ENCODE assay signal across 8 cellular contexts in the genomic region with DNA sequence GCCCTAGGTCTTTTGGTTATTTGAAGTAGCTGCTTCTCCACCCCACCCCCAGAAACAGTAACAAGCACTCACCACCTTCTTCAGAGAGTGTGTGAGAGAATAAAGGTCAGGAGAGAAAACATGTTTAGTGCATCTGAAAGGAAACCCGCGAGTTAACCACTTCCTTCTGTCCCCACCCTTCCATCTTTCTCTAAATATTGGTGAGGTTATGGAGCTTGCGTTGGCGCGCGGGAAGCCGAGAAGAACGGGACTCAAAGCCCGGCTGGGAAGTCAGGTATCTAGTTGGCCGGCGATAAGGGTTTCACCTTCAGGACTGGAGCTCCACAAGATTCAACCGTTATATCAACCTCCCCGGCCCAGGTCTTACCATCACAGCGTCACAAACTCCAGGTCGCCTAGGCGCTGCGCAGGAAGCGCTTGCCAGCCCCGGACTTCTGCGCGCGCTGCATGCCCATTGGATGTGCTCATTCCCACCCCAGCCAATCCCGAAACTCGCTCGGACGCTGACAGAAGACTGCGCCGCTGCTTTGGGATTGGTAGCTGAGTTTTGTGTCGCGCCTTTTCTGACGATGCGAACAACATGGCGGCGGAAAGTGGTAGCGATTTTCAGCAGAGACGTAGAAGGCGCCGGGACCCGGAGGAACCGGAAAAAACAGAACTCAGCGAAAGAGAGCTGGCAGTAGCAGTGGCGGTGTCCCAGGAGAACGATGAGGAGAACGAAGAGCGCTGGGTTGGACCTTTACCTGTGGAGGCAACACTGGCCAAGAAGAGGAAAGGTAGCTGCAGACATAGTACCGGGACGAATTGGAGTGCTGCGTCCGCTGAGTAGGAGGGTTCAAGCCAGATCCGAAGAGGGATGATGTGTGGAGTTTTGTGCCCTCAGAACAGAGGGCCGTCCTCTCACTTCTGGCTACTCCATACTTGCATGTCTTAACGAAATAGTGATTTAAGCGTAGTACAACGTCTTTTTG. TPM values are rescaled to one million over a fixed set of nuclear protein-coding genes. Genes with fewer than 3 reads are reported as not detected.
DNase-seq lines count a peak whose midpoint lies in the region; ATAC-seq and TF ChIP-seq lines count a peak whose summit lies in the region.

A gene with protein sequence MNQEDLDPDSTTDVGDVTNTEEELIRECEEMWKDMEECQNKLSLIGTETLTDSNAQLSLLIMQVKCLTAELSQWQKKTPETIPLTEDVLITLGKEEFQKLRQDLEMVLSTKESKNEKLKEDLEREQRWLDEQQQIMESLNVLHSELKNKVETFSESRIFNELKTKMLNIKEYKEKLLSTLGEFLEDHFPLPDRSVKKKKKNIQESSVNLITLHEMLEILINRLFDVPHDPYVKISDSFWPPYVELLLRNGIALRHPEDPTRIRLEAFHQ (minus strand): TSS at position 438 of the 971 bp plus-strand sequence. CDS start 8,261 bp downstream, outside the sequence.
A gene (plus strand): TSS at position 566 of the 971 bp plus-strand sequence. CDS start 15 bp downstream, at position 581.

- no peaks in the 10 kb centered on the region for H3K27me3 ChIP-seq in left lung

- intact Hi-C loops in left lung (cut with DNase I) = no loop called here

- peak within 1 kb of the TSS; percentile 62 to 81 for H3K4me3 ChIP-seq in left lung

- H3K4me1 ChIP-seq in left lung = peaks cover 18 to 44% of the 10 kb centered on the region in 2 donors

- peak within 1 kb of the TSS; percentile 77 to 95 for H3K27ac ChIP-seq in left lung

- no peaks in the 10 kb centered on the region for H3K9me3 ChIP-seq in left lung

- no peak for TF ChIP-seq CTCF in left lung (IDR thresholded peaks at IDR 0.05)

- peak; percentile 99 for ATAC-seq in GM19372 (IDR thresholded peaks at IDR 0.05; ENCODE audit: low read depth, unreplicated experiment)
- peak; percentile 97 for ATAC-seq in HG03558 (IDR thresholded peaks at IDR 0.05; ENCODE audit: extremely low read depth, unreplicated experiment)
- peak; percentile 100 for ATAC-seq in left lung

- DNase-seq in C1 segment of cervical spinal cord (lab: John Stamatoyannopoulos, UW) (peak; percentile 58 to 94 (median 91)), NCI-H748 treated with DMSO at 0.1 percent for 48 hours (lab: John Stamatoyannopoulos, UW) (peak; percentile 89), dermis blood vessel endothelial cell (peak; percentile 98), left lung (peak; percentile 95 to 96)
- DNase-seq in activated CD4-positive, alpha-beta T cell treated with anti-CD3 and anti-CD28 coated beads, Interleukin-2, amount 50 U/mL, for 24 hours (ENCODE audit: low read depth in 1 of 2, low spot score in 1 of 2) = peak; percentile 79 to 96
- DNase-seq in stimulated activated CD4-positive, alpha-beta T cell treated with anti-CD3 and anti-CD28 coated beads, Interleukin-2, amount 100 ng/mL, for 48 hours = peak; percentile 89 to 92

- H3K36me3 ChIP-seq in left lung = peaks cover 0 to under 1% of the 10 kb centered on the region in 2 donors

RNA-seq across cellular contexts. Expression of the first gene that starts in this region (rescaled TPM):
- total RNA-seq in dermis blood vessel endothelial cell (14.3 and 26.6 TPM in 2 replicates), left lung (10 to 100 TPM in 1 of 2 donors, 1 to 10 TPM in 1; 8.3 to 11.3 TPM)

RNA-seq across cellular contexts. Expression of the second gene that starts in this region (rescaled TPM):
- total RNA-seq in dermis blood vessel endothelial cell (49.5 and 53.6 TPM in 2 replicates), left lung (10 to 100 TPM; 29.4 to 31.0 TPM)

Comparison
In these comparisons a context has a peak if more than half of its experiments do, and no peak if none do; other contexts are left out.
1. Peak in every context shown above with its lines: DNase-seq, ATAC-seq, H3K4me3 ChIP-seq and H3K27ac ChIP-seq.